18 cellular contexts compared by ENCODE assay signal in the genomic region with DNA sequence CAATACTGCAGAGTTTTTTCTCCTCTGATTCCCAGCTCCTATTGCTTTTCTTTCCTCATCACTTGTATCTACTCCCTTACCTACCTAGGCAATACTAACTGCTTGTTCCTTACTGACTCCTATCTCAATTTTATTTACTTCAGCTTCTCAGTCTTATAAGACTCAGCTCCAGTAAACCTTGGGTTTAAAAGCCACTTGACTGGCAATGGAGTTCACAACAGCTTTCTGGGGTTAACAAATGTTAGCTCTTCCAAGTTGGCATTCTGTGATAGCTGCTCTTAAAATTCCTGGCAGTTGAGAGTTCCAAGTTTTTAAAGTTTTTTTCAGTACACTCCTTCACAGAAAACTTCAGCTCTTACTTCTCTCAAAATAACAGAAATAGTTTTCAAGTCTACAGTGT. TPM values are rescaled to one million over a fixed set of nuclear protein-coding genes. Genes with fewer than 3 reads are reported as not detected.
DNase-seq lines count a peak whose midpoint lies in the region; ATAC-seq and TF ChIP-seq lines count a peak whose summit lies in the region.
"Had no signal": no experiment of that assay in that cellular context is flagged by ENCODE, and none has a peak within 500 bp of the region (broad histone marks: within the 10 kb centered on the region; RNA-seq: fewer than 3 reads in every experiment).

No MANE protein-coding gene starts in this region.

- DNase-seq in Right ventricle myocardium inferior (ENCODE audit: missing footprints), result no peak
- no peak for DNase-seq in cardiac septum (ENCODE audit: low spot score)
- DNase-seq in heart left ventricle, result no peak
- no peak for DNase-seq in left lung
- DNase-seq in upper lobe of right lung, result no peak
- DNase-seq in pons (ENCODE audit: low spot score), result no peak
- no peak for DNase-seq in medulla oblongata (ENCODE audit: extremely low spot score)
- DNase-seq: 8988T; Calu3; CD4-positive, CD25-positive, alpha-beta regulatory T cell; DMS 273 treated with DMSO at 0.1 percent for 48 hours; DMS79; GOT3 had no signal

- H3K27ac ChIP-seq in heart left ventricle (peak overlapping the region in 8 of 12 donors; percentile 11 to 72 (median 54)), left lung (peak overlapping the region in 1 of 2 donors; percentile 45), upper lobe of right lung (no peak overlapping the region)
- H3K27ac ChIP-seq: BLaER1 treated with 17β-estradiol and CSF1 and Interleukin-3, amounts not matched to agents 10 nM and 100 nM had no signal

- H3K9me3 ChIP-seq in heart left ventricle (peaks cover 0 to 24% (median 2%) of the 10 kb centered on the region in 12 donors), left lung (peaks cover 0 to 24% of the 10 kb centered on the region in 2 donors), upper lobe of right lung (no peaks in the 10 kb centered on the region)

- no peak for TF ChIP-seq POLR2A in heart left ventricle (IDR thresholded peaks at IDR 0.05)

- H3K4me3 ChIP-seq in heart left ventricle (no peak overlapping the region), left lung (no peak overlapping the region), upper lobe of right lung (no peak overlapping the region)
- H3K4me3 ChIP-seq: BLaER1 treated with 17β-estradiol and CSF1 and Interleukin-3, amounts not matched to agents 10 nM and 100 nM; GM12878; HAP-1 had no signal

- no peaks in the 10 kb centered on the region for H3K27me3 ChIP-seq in heart left ventricle
- H3K27me3 ChIP-seq in left lung, result no peaks in the 10 kb centered on the region
- no peaks in the 10 kb centered on the region for H3K27me3 ChIP-seq in upper lobe of right lung
- H3K27me3 ChIP-seq: BLaER1 treated with 17β-estradiol and CSF1 and Interleukin-3, amounts not matched to agents 10 nM and 100 nM had no signal

- intact Hi-C loops in Right ventricle myocardium inferior (cut with DNase I), result no loop called here
- intact Hi-C loops in cardiac septum (cut with DNase I), result no loop called here
- intact Hi-C loops in heart left ventricle (cut with DNase I), result no loop called here
- intact Hi-C loops in left lung (cut with DNase I), result no loop called here
- intact Hi-C loops in upper lobe of right lung (cut with DNase I), result no loop called here

- H3K4me1 ChIP-seq in heart left ventricle, result peaks cover 0 to 23% (median 0%) of the 10 kb centered on the region in 12 donors
- peaks cover 0 to 4% of the 10 kb centered on the region in 2 donors for H3K4me1 ChIP-seq in left lung
- peaks cover 11% of the 10 kb centered on the region for H3K4me1 ChIP-seq in upper lobe of right lung
- H3K4me1 ChIP-seq: BLaER1 treated with 17β-estradiol and CSF1 and Interleukin-3, amounts not matched to agents 10 nM and 100 nM; HAP-1 had no signal

- H3K36me3 ChIP-seq in heart left ventricle, result peaks cover 0 to 34% (median 0%) of the 10 kb centered on the region in 9 donors
- H3K36me3 ChIP-seq in left lung, result peaks cover 0 to 45% of the 10 kb centered on the region in 2 donors
- H3K36me3 ChIP-seq in upper lobe of right lung, result no peaks in the 10 kb centered on the region

- peak; percentile 42 for ATAC-seq in Right ventricle myocardium inferior
- ATAC-seq in heart left ventricle, result peak in 1 of 4 donors; percentile 56
- ATAC-seq in left lung, result peak; percentile 94
- peak; percentile 74 for ATAC-seq in upper lobe of right lung
- ATAC-seq in HG02885 (IDR thresholded peaks at IDR 0.05; ENCODE audit: poor library complexity, unreplicated experiment), result no peak
- ATAC-seq: GM12878, HepG2 had no signal

- TF ChIP-seq CTCF in heart left ventricle (IDR thresholded peaks at IDR 0.05) (no peak), left lung (IDR thresholded peaks at IDR 0.05) (no peak), upper lobe of right lung (IDR thresholded peaks at IDR 0.05) (no peak)

RNA-seq across cellular contexts. Expression of gene ATAD1, which starts 14.2 kb away (rescaled TPM):
- 98.2 TPM for total RNA-seq in Right ventricle myocardium inferior
- 92.0 TPM for total RNA-seq in cardiac septum
- 100 to 1,000 TPM in 4 of 9 donors, 10 to 100 TPM in 5; 64.8 to 115 (median 87.5) TPM for total RNA-seq in heart left ventricle
- polyA plus RNA-seq in heart left ventricle, result 10 to 100 TPM; 17.5 to 49.0 TPM
- 10 to 100 TPM; 49.2 to 49.7 TPM for total RNA-seq in left lung
- 45.9 TPM for total RNA-seq in upper lobe of right lung

RNA-seq across cellular contexts. Expression of gene KLLN, which starts 59.5 kb away (rescaled TPM):
- total RNA-seq in Right ventricle myocardium inferior (0.27 TPM), cardiac septum (0.24 TPM), heart left ventricle (under 1 TPM; 0.13 to 0.57 (median 0.43) TPM), left lung (under 1 TPM; 0.58 to 0.65 TPM), upper lobe of right lung (0.41 TPM)
- under 1 TPM; 0.19 to 0.26 TPM for polyA plus RNA-seq in heart left ventricle

RNA-seq across cellular contexts. Expression of gene PTEN, which starts 59.6 kb away (rescaled TPM):
- total RNA-seq in Right ventricle myocardium inferior (54.6 TPM), cardiac septum (59.5 TPM), heart left ventricle (10 to 100 TPM; 47.5 to 77.7 (median 60.3) TPM), left lung (100 to 1,000 TPM in 1 of 2 donors, 10 to 100 TPM in 1; 97.1 to 118 TPM), upper lobe of right lung (101 TPM)
- polyA plus RNA-seq in heart left ventricle, result 10 to 100 TPM; 20.1 to 33.1 TPM
